1 cellular context compared by ENCODE assay signal in genomic region chr3:57960174-57960505, GRCh38.
TF ChIP-seq lines count a peak whose summit lies in the region.

No MANE protein-coding gene starts in this region.

TF ChIP-seq in HCT116, 20 proteins besides CTCF, POLR2A, EP300 and RAD21 (continued from another document):
- no peak for TF ChIP-seq REST (IDR thresholded peaks at IDR 0.05; ENCODE audit: low read depth)
- TF ChIP-seq FOSL1 (IDR thresholded peaks at IDR 0.05; ENCODE audit: low read depth) = no peak
- no peak for TF ChIP-seq EZH2 (IDR thresholded peaks at IDR 0.05)
- no peak for TF ChIP-seq YY1 (IDR thresholded peaks at IDR 0.05; ENCODE audit: extremely low read depth, insufficient replicate concordance, low read depth, low read length)
- TF ChIP-seq SP1 (IDR thresholded peaks at IDR 0.05; ENCODE audit: low read depth) = no peak
- no peak for TF ChIP-seq SRF (IDR thresholded peaks at IDR 0.05; ENCODE audit: low read depth)
- TF ChIP-seq ZFX (IDR thresholded peaks at IDR 0.05) = no peak
- no peak for TF ChIP-seq ZNF274 (IDR thresholded peaks at IDR 0.05; ENCODE audit: low read depth, low read length)
